Comparison of ENCODE assay signal across 8 cellular contexts in genomic region chr6:89079611-89080213, GRCh38.
DNase-seq lines count a peak whose midpoint lies in the region; ATAC-seq, FAIRE-seq and TF ChIP-seq lines count a peak whose summit lies in the region.

No MANE protein-coding gene starts in this region.

- peak; percentile 78 for FAIRE-seq in GM18507 (lab: Jason Lieb, UNC)
- peak; percentile 62 for FAIRE-seq in endometrium (lab: Jason Lieb, UNC)

- DNase-seq in GM18507 (ENCODE audit: extremely low spot score, insufficient read length, low read depth) (no peak), NCI-H748 (lab: John Stamatoyannopoulos, UW; ENCODE audit: unreplicated experiment) (peak; percentile 53), middle frontal gyrus (ENCODE audit: extremely low spot score, low spot score) (peak; percentile 48)
- peak; percentile 63 for DNase-seq in activated CD8-positive, alpha-beta memory T cell treated with anti-CD3 and anti-CD28 coated beads, Interleukin-2, amount 50 U/mL, for 48 hours

- H3K27ac Mint-ChIP-seq in stimulated activated memory B cell treated with anti-CD40 and anti-IgM and Interleukin-4, amounts not matched to agents 10 μg/mL and 1 μg/mL and 100 μg/mL, for 72 hours, result peak overlapping the region; percentile 98

- TF ChIP-seq CTCF in 22Rv1 (IDR thresholded peaks at IDR 0.05), result no peak

- H3K27ac ChIP-seq in 22Rv1, result peak overlapping the region; percentile 98

- H3K36me3 Mint-ChIP-seq in stimulated activated memory B cell treated with anti-CD40 and anti-IgM and Interleukin-4, amounts not matched to agents 10 μg/mL and 1 μg/mL and 100 μg/mL, for 72 hours, result peaks cover 30% of the 10 kb centered on the region

- peaks cover 22% of the 10 kb centered on the region for H3K4me1 Mint-ChIP-seq in stimulated activated memory B cell treated with anti-CD40 and anti-IgM and Interleukin-4, amounts not matched to agents 10 μg/mL and 1 μg/mL and 100 μg/mL, for 72 hours

- H3K9me3 Mint-ChIP-seq in stimulated activated memory B cell treated with anti-CD40 and anti-IgM and Interleukin-4, amounts not matched to agents 10 μg/mL and 1 μg/mL and 100 μg/mL, for 72 hours, result no peaks in the 10 kb centered on the region

- H3K27me3 Mint-ChIP-seq in stimulated activated memory B cell treated with anti-CD40 and anti-IgM and Interleukin-4, amounts not matched to agents 10 μg/mL and 1 μg/mL and 100 μg/mL, for 72 hours, result no peaks in the 10 kb centered on the region

- H3K4me3 Mint-ChIP-seq in stimulated activated memory B cell treated with anti-CD40 and anti-IgM and Interleukin-4, amounts not matched to agents 10 μg/mL and 1 μg/mL and 100 μg/mL, for 72 hours, result peak overlapping the region; percentile 100

- ATAC-seq in stimulated activated memory B cell treated with anti-CD40 and anti-IgM and Interleukin-4, amounts not matched to agents 10 μg/mL and 1 μg/mL and 100 μg/mL, for 72 hours, result no peak
- no peak for ATAC-seq in HG03469 (IDR thresholded peaks at IDR 0.05; ENCODE audit: unreplicated experiment)
